Comparison of ENCODE assay signal across 17 cellular contexts in genomic region chr7:127415060-127415742, GRCh38.
"Had no signal": no experiment of that assay in that cellular context is flagged by ENCODE, and none has a peak within 500 bp of the region (broad histone marks: within the 10 kb centered on the region; RNA-seq: fewer than 3 reads in every experiment).

No MANE protein-coding gene starts in this region.

- H3K9me3 ChIP-seq: ascending aorta, pancreas, tibial artery, uterus had no signal

- FAIRE-seq: islet of Langerhans, pancreas had no signal

- ATAC-seq: left lobe of liver, pancreas had no signal

- H3K4me3 ChIP-seq: ascending aorta, coronary artery, pancreas, tibial artery, uterus had no signal

- H3K4me1 ChIP-seq: ascending aorta, pancreas, tibial artery, uterus had no signal

- DNase-seq: activated T-cell treated with anti-CD3 and anti-CD28 coated beads for 4 hours; effector CD4-positive, alpha-beta T cell; foreskin melanocyte; head of caudate nucleus; mesenchymal stem cell; pancreas; stimulated activated CD4-positive, alpha-beta T cell treated with anti-CD3 and anti-CD28 coated beads, Interleukin-15, amount 100 ng/mL, for 24 hours; stimulated activated CD4-positive, alpha-beta T cell treated with anti-CD3 and anti-CD28 coated beads, Interleukin-4, amount 100 ng/mL, for 24 hours; SW 1271; T-helper 9 cell; tibial artery; uterus had no signal

- H3K27ac ChIP-seq: ascending aorta, coronary artery, pancreas, tibial artery, uterus had no signal

- H3K27me3 ChIP-seq: ascending aorta, pancreas, tibial artery, uterus had no signal

- H3K36me3 ChIP-seq: ascending aorta, pancreas, tibial artery, uterus had no signal

- H3K27ac Mint-ChIP-seq: activated T-helper 2 cell treated with anti-CD3 and anti-CD28 coated beads, Interferon-gamma antibody, Interleukin-2, Interleukin-4, amounts not matched to agents 10 μg/mL and 5 μg/mL and 100 μg/mL, durations not matched to agents 14 hours and 24 hours and 36 hours had no signal
